Comparison of ENCODE assay signal across 16 cellular contexts in the genomic region with DNA sequence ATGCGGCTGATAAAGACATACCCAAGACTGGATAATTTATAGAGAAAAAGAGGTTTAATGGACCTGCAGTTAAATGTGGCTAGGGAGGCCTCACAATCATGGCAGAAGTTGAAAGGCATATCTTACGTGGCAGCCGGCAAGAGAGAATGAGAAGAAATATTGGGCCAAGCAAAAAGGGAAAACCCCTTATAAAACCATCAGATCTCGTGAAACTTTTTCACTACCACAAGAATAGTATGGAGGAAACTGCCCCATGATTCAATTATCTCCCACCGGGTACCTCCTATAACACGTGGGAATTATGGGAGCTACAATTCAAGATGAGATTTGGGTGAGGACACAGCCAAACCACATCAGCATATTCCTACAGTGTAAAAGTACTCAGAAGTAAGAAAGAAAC. TPM values are rescaled to one million over a fixed set of nuclear protein-coding genes. Genes with fewer than 3 reads are reported as not detected.
DNase-seq lines count a peak whose midpoint lies in the region; ATAC-seq lines count a peak whose summit lies in the region.
"Had no signal": no experiment of that assay in that cellular context is flagged by ENCODE, and none has a peak within 500 bp of the region (broad histone marks: within the 10 kb centered on the region; RNA-seq: fewer than 3 reads in every experiment).

No MANE protein-coding gene starts in this region.

- in situ Hi-C loops in GM23248 (cut with MboI) = loop anchor here (10.0 kb wide), 1 partner anchor 114 kb away; no protein-coding TSS in a partner anchor

- H3K27me3 ChIP-seq in GM23248 (replicated peaks; ENCODE audit: insufficient read depth) = no peaks in the 10 kb centered on the region
- no peaks in the 10 kb centered on the region for H3K27me3 ChIP-seq in Karpas-422 (ENCODE audit: low read length)
- H3K27me3 ChIP-seq: MG63 had no signal

- H2AFZ ChIP-seq in GM23248 = peak overlapping the region; percentile 26; the same call in 1 of the 2 replicates
- H2AFZ ChIP-seq in Karpas-422 (ENCODE audit: low read length) = no peak overlapping the region

- WGBS in GM23248 (ENCODE audit: low coverage in 1 of 2, low lambda C conversion rate in 2 of 2, missing lambda C conversion rate in 2 of 2), 2 experiments = 87 to 91% methylated on average over 6 of the region's 6 CpGs

- H3K4me3 ChIP-seq in GM23248 (no peak overlapping the region), Karpas-422 (ENCODE audit: low read length) (no peak overlapping the region)
- H3K4me3 ChIP-seq: MG63 had no signal

- H3K27ac Mint-ChIP-seq in naive B cell (peak overlapping the region; percentile 98), immature natural killer cell (no peak overlapping the region)
- H3K27ac Mint-ChIP-seq: T-helper 1 cell treated with Interleukin-12 subunit alpha and Interleukin-12 subunit beta and Interleukin-4 antibody, amounts not matched to agents 30 μg/mL and 1 μg/mL, for 36 hours had no signal

- H3K4me1 ChIP-seq in GM23248 (ENCODE audit: insufficient read depth) (no peaks in the 10 kb centered on the region), Karpas-422 (ENCODE audit: low read length) (peaks cover 25% of the 10 kb centered on the region)

- no peaks in the 10 kb centered on the region for H3K27me3 Mint-ChIP-seq in naive B cell
- peaks cover 2 to 5% (median 2%) of the 10 kb centered on the region in 3 donors for H3K27me3 Mint-ChIP-seq in immature natural killer cell (ENCODE audit: low read depth in 3 of 3)

- ATAC-seq in GM18502 (IDR thresholded peaks at IDR 0.05; ENCODE audit: poor library complexity, unreplicated experiment) (peak; percentile 28), naive B cell (ENCODE audit: low read depth in 2 of 2) (peak; percentile 35 to 45)
- no peak for ATAC-seq in stimulated activated naive CD8-positive, alpha-beta T cell treated with anti-CD3 and anti-CD28 coated beads, Interleukin-15, Interleukin-2, amounts not matched to agents 100 U/mL and 50 U/mL, for 24 hours
- ATAC-seq: SK-N-SH treated with all-trans-retinoic acid at 6 μM for 48 hours had no signal

- H3K9me2 ChIP-seq in GM23248 (ENCODE audit: insufficient read depth) (no peaks in the 10 kb centered on the region), Karpas-422 (replicated peaks; ENCODE audit: insufficient read depth, low read length) (no peaks in the 10 kb centered on the region)

- H3K4me2 ChIP-seq in GM23248 (ENCODE audit: unreplicated experiment) = no peak overlapping the region
- peak overlapping the region; percentile 46 for H3K4me2 ChIP-seq in Karpas-422 (ENCODE audit: low read depth, low read length, poor library complexity, severe bottlenecking)

- no peaks in the 10 kb centered on the region for H3K36me3 ChIP-seq in GM23248 (ENCODE audit: low read depth)
- H3K36me3 ChIP-seq in Karpas-422 (ENCODE audit: insufficient read depth, low read length) = no peaks in the 10 kb centered on the region
- H3K36me3 ChIP-seq: MG63 had no signal

- DNase-seq in GM23248 = no peak
- no peak for DNase-seq in Karpas-422
- peak; percentile 68 for DNase-seq in naive B cell
- no peak for DNase-seq in NCI-H526 treated with DMSO at 0.1 percent for 48 hours (lab: John Stamatoyannopoulos, UW)
- DNase-seq in LoVo (ENCODE audit: low spot score) = no peak
- no peak for DNase-seq in immature natural killer cell
- DNase-seq in stimulated activated naive CD8-positive, alpha-beta T cell treated with anti-CD3 and anti-CD28 coated beads, Interleukin-15, Interleukin-2, amounts not matched to agents 100 U/mL and 50 U/mL, for 24 hours = no peak
- DNase-seq: KG1, MG63, NCI-H1105, NCI-H1694 treated with DMSO at 0.1 percent for 48 hours, NCI-H748 treated with DMSO at 0.1 percent for 48 hours, SHP77 had no signal

- H3K9ac ChIP-seq in GM23248 (no peak overlapping the region), Karpas-422 (ENCODE audit: low read length) (no peak overlapping the region)

- H3K79me2 ChIP-seq in GM23248 (ENCODE audit: insufficient read depth) (no peaks in the 10 kb centered on the region), Karpas-422 (ENCODE audit: low read length) (no peaks in the 10 kb centered on the region)

- H3K36me3 Mint-ChIP-seq in naive B cell (no peaks in the 10 kb centered on the region), immature natural killer cell (no peaks in the 10 kb centered on the region)

- H3K9me3 ChIP-seq in GM23248 (ENCODE audit: low read depth) (no peaks in the 10 kb centered on the region), Karpas-422 (ENCODE audit: low read length) (no peaks in the 10 kb centered on the region)
- H3K9me3 ChIP-seq: MG63 had no signal

- H3K4me1 Mint-ChIP-seq in naive B cell (peaks cover 38 to 44% (median 38%) of the 10 kb centered on the region in 3 donors), immature natural killer cell (peaks cover 7% of the 10 kb centered on the region in 2 donors)

- H3K9me3 Mint-ChIP-seq in naive B cell = peaks cover 0 to 4% (median 0%) of the 10 kb centered on the region in 7 donors
- no peaks in the 10 kb centered on the region for H3K9me3 Mint-ChIP-seq in immature natural killer cell
- H3K9me3 Mint-ChIP-seq: T-helper 1 cell treated with Interleukin-12 subunit alpha and Interleukin-12 subunit beta and Interleukin-4 antibody, amounts not matched to agents 30 μg/mL and 1 μg/mL, for 36 hours had no signal

- H3K4me3 Mint-ChIP-seq in naive B cell = peak overlapping the region; percentile 6 to 79 (median 56)
- no peak overlapping the region for H3K4me3 Mint-ChIP-seq in immature natural killer cell
- H3K4me3 Mint-ChIP-seq: T-helper 1 cell treated with Interleukin-12 subunit alpha and Interleukin-12 subunit beta and Interleukin-4 antibody, amounts not matched to agents 30 μg/mL and 1 μg/mL, for 36 hours had no signal

- peaks cover 13% of the 10 kb centered on the region for H3F3A ChIP-seq in GM23248 (ENCODE audit: insufficient read depth)

- H3K27ac ChIP-seq in GM23248 = no peak overlapping the region
- H3K27ac ChIP-seq in Karpas-422 (ENCODE audit: low read length) = no peak overlapping the region

- H4K20me1 ChIP-seq in GM23248 (ENCODE audit: insufficient read depth) = no peaks in the 10 kb centered on the region
- H4K20me1 ChIP-seq in Karpas-422 (ENCODE audit: insufficient read depth, low read depth, low read length) = no peaks in the 10 kb centered on the region; the same call in 1 of the 2 replicates

RNA-seq across cellular contexts. Expression of gene KBTBD7, which starts 4.7 kb away (rescaled TPM):
- 4.4 and 4.6 TPM in 2 replicates for total RNA-seq in GM23248 (2014; rRNA removed; shearing (Covaris generic))
- polyA plus RNA-seq in GM23248 (2016; fragmentation: Nextera tagmentation; extraction: Ambion mirVana) (3.5 and 3.9 TPM in 2 replicates), naive B cell (ENCODE audit: low read depth in 6 of 6) (10 to 100 TPM in 1 of 6 donors, 1 to 10 TPM in 5; 3.4 to 11.7 (median 6.9) TPM), immature natural killer cell (10 to 100 TPM in 1 of 3 donors, 1 to 10 TPM in 2; 5.1 to 14.8 (median 7.0) TPM)
- total RNA-seq in Karpas-422 (2014; rRNA removed; shearing (Covaris generic); ENCODE audit: low replicate concordance) = 3.4 and 5.2 TPM in 2 replicates

Comparison
In these comparisons a context has a peak if more than half of its experiments do, and no peak if none do; other contexts are left out.
1. H3K27ac Mint-ChIP-seq: peak in naive B cell (6 of 6); none in immature natural killer cell (0 of 6).
2. H3K4me3 Mint-ChIP-seq: peak in naive B cell (8 of 8); none in immature natural killer cell (0 of 5).